1 cellular context compared by ENCODE assay signal in genomic region chr2:3636586-3637310, GRCh38.
TF ChIP-seq lines count a peak whose summit lies in the region.

No MANE protein-coding gene starts in this region.

TF ChIP-seq in WTC11, 78 proteins besides CTCF, POLR2A, EP300 and RAD21 (continued from another document):
- TF ChIP-seq PRDM15 (CRISPR knock-in tag; IDR thresholded peaks at IDR 0.05): no peak
- no peak for TF ChIP-seq CREM (CRISPR knock-in tag; IDR thresholded peaks at IDR 0.05)
- TF ChIP-seq AR (CRISPR knock-in tag; IDR thresholded peaks at IDR 0.05): no peak
